11 cellular contexts compared by ENCODE assay signal in genomic region chr7:64035388-64035787, GRCh38. TPM values are rescaled to one million over a fixed set of nuclear protein-coding genes. Genes with fewer than 3 reads are reported as not detected.
"Had no signal": no experiment of that assay in that cellular context is flagged by ENCODE, and none has a peak within 500 bp of the region (broad histone marks: within the 10 kb centered on the region; RNA-seq: fewer than 3 reads in every experiment).

No MANE protein-coding gene starts in this region.

- H3K4me1 Mint-ChIP-seq: GM23338, H9 had no signal

- H3K27ac ChIP-seq: GM23248 had no signal

- H3K4me1 ChIP-seq: HAP-1 had no signal

- ATAC-seq: GM23338, HCT116 had no signal

- H3K4me3 ChIP-seq: GM23248, GM23338, HAP-1 had no signal

- H3K9me3 ChIP-seq: HAP-1 had no signal

- H3K4me3 Mint-ChIP-seq: GM23338, H9, HFFc6 had no signal

- DNase-seq: GM23248, GOT3, H7, H9, HCEC 1CT, HFFc6 had no signal

- H3K27ac Mint-ChIP-seq: GM23338, H9, HFFc6 had no signal

- H3K36me3 ChIP-seq: HAP-1 had no signal

- FAIRE-seq: H1, H54 had no signal

- H3K9ac ChIP-seq: GM23248 had no signal

RNA-seq across cellular contexts. Expression of gene ZNF727, which starts 9.8 kb away (rescaled TPM):
- total RNA-seq: GM23248, GM23338, H1, H7, H9 had no signal
- polyA plus RNA-seq: GM23248, GM23338, H1 had no signal

RNA-seq across cellular contexts. Expression of gene ZNF722, which starts 36.7 kb away (rescaled TPM):
- total RNA-seq: GM23248, GM23338, H1, H7, H9, HFFc6 had no signal
- polyA plus RNA-seq: GM23248, GM23338, H1 had no signal
